ENCODE assay signal across 1 cellular context in the genomic region with DNA sequence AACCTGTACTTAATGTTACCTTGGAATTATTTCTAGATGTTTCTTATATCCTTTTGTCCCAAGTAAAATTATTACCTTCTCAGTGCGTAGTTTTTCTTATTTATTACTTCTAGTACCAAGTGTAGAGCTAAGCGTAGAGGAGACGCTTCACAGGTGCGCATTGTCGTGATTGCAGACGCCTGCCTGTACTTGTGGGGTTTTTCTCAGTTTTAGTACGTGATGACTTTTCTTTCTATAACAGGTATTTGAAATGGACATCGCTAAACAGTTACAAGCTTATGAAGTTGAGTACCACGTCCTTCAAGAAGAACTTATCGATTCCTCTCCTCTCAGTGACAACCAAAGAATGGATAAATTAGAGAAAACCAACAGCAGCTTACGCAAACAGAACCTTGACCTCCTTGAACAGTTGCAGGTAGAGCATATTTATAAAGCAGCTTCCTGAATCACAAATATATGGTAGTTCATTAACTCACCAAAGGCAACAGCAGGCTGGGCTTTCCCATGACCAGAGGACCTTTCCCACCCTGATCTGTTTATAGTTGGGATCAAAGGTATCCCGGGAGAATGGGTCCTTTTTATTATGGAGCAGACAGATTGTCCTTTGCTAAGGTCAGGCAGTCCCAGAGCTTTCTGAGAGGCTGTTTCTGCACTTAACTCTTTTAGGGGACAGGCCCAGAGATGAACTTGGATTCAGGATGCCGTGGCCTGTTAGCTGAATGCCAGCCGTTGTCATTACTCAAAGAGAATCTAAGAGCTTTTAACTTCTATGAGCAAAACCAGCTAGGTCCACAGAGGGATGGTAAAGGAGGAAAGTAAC.
TF ChIP-seq lines count a peak whose summit lies in the region.

No MANE protein-coding gene starts in this region.

TF ChIP-seq in HepG2, 621 proteins besides CTCF, POLR2A, EP300 and RAD21 (continued from another document and continues in another):
- TF ChIP-seq, protein P1, sequence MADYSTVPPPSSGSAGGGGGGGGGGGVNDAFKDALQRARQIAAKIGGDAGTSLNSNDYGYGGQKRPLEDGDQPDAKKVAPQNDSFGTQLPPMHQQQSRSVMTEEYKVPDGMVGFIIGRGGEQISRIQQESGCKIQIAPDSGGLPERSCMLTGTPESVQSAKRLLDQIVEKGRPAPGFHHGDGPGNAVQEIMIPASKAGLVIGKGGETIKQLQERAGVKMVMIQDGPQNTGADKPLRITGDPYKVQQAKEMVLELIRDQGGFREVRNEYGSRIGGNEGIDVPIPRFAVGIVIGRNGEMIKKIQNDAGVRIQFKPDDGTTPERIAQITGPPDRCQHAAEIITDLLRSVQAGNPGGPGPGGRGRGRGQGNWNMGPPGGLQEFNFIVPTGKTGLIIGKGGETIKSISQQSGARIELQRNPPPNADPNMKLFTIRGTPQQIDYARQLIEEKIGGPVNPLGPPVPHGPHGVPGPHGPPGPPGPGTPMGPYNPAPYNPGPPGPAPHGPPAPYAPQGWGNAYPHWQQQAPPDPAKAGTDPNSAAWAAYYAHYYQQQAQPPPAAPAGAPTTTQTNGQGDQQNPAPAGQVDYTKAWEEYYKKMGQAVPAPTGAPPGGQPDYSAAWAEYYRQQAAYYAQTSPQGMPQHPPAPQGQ (CRISPR knock-in tag; IDR thresholded peaks at IDR 0.05; ENCODE audit: borderline replicate concordance), result no peak
- TF ChIP-seq AGO1 (IDR thresholded peaks at IDR 0.05; ENCODE audit: low read depth, low read length, poor library complexity, severe bottlenecking), result no peak
- peak; percentile 85 for TF ChIP-seq SNAPC2 (CRISPR knock-in tag; IDR thresholded peaks at IDR 0.05)
- no peak for TF ChIP-seq SOX6 (IDR thresholded peaks at IDR 0.05)
- peak; percentile 99 for TF ChIP-seq SOX6 (CRISPR knock-in tag; IDR thresholded peaks at IDR 0.05)
- TF ChIP-seq TRIM24 (CRISPR knock-in tag; IDR thresholded peaks at IDR 0.05), result peak; percentile 64; the same call in 1 of the 2 replicates
- TF ChIP-seq ZNF232 (CRISPR knock-in tag; IDR thresholded peaks at IDR 0.05; ENCODE audit: borderline replicate concordance), result peak; percentile 27; the same call in 1 of the 2 replicates
- TF ChIP-seq, protein P2, sequence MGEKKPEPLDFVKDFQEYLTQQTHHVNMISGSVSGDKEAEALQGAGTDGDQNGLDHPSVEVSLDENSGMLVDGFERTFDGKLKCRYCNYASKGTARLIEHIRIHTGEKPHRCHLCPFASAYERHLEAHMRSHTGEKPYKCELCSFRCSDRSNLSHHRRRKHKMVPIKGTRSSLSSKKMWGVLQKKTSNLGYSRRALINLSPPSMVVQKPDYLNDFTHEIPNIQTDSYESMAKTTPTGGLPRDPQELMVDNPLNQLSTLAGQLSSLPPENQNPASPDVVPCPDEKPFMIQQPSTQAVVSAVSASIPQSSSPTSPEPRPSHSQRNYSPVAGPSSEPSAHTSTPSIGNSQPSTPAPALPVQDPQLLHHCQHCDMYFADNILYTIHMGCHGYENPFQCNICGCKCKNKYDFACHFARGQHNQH (CRISPR knock-in tag; IDR thresholded peaks at IDR 0.05), result peak; percentile 97
- no peak for TF ChIP-seq HNRNPH1 (optimal IDR thresholded peaks at IDR 0.05; ENCODE audit: low read depth, low read length)
- no peak for TF ChIP-seq ZNF354B (CRISPR knock-in tag; IDR thresholded peaks at IDR 0.05)
- TF ChIP-seq ZNF724P (CRISPR knock-in tag; IDR thresholded peaks at IDR 0.05; ENCODE audit: borderline replicate concordance), result 0 out of 2 replicates have a peak, but pooled peaks have one; percentile 32
- TF ChIP-seq ZNF33A (CRISPR knock-in tag; IDR thresholded peaks at IDR 0.05; ENCODE audit: borderline replicate concordance), result no peak
- TF ChIP-seq ZNF652 (CRISPR knock-in tag; IDR thresholded peaks at IDR 0.05; ENCODE audit: borderline replicate concordance, low read depth), result peak; percentile 95
- TF ChIP-seq ZBTB40 (IDR thresholded peaks at IDR 0.05), result no peak
- peak; percentile 44; the same call in 1 of the 2 replicates for TF ChIP-seq ZBTB40 (CRISPR knock-in tag; IDR thresholded peaks at IDR 0.05)
- peak; percentile 40 for TF ChIP-seq POLR2G (IDR thresholded peaks at IDR 0.05; ENCODE audit: low read depth, low read length)
- no peak for TF ChIP-seq SP2 (CRISPR knock-in tag; IDR thresholded peaks at IDR 0.05)
- TF ChIP-seq NFIB (CRISPR knock-in tag; IDR thresholded peaks at IDR 0.05; ENCODE audit: borderline replicate concordance), result no peak
- no peak for TF ChIP-seq KLF13 (CRISPR knock-in tag; IDR thresholded peaks at IDR 0.05)
- no peak for TF ChIP-seq ZNF549 (CRISPR knock-in tag; IDR thresholded peaks at IDR 0.05)
- TF ChIP-seq ARHGAP35 (CRISPR knock-in tag; IDR thresholded peaks at IDR 0.05; ENCODE audit: borderline replicate concordance), result no peak
- TF ChIP-seq ZNF280B (CRISPR knock-in tag; IDR thresholded peaks at IDR 0.05; ENCODE audit: borderline replicate concordance), result no peak
- TF ChIP-seq JUNB (CRISPR knock-in tag; IDR thresholded peaks at IDR 0.05; ENCODE audit: borderline replicate concordance), result peak; percentile 81; the same call in 1 of the 2 replicates
- TF ChIP-seq, protein P3, sequence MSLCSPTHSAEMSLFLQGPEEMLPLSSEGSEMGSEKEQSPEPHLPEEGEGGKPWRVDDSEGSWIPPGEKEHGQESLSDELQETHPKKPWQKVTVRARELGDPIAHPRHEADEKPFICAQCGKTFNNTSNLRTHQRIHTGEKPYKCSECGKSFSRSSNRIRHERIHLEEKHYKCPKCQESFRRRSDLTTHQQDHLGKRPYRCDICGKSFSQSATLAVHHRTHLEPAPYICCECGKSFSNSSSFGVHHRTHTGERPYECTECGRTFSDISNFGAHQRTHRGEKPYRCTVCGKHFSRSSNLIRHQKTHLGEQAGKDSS (CRISPR knock-in tag; IDR thresholded peaks at IDR 0.05; ENCODE audit: borderline replicate concordance, low read depth), result peak; percentile 55; the same call in 1 of the 2 replicates
- TF ChIP-seq ZNF7 (CRISPR knock-in tag; IDR thresholded peaks at IDR 0.05), result no peak
- TF ChIP-seq DNMT1 (CRISPR knock-in tag; IDR thresholded peaks at IDR 0.05), result no peak
- TF ChIP-seq ZNF678 (CRISPR knock-in tag; IDR thresholded peaks at IDR 0.05), result no peak
- TF ChIP-seq DPF2 (CRISPR knock-in tag; IDR thresholded peaks at IDR 0.05; ENCODE audit: borderline replicate concordance, low read depth), result peak; percentile 97
- TF ChIP-seq NRL (CRISPR knock-in tag; IDR thresholded peaks at IDR 0.05; ENCODE audit: borderline replicate concordance), result no peak
- peak; percentile 43; the same call in 1 of the 2 replicates for TF ChIP-seq MTA1 (CRISPR knock-in tag; IDR thresholded peaks at IDR 0.05; ENCODE audit: borderline replicate concordance)
- TF ChIP-seq TOPORS (CRISPR knock-in tag; IDR thresholded peaks at IDR 0.05), result no peak
- TF ChIP-seq ZNF782 (CRISPR knock-in tag; IDR thresholded peaks at IDR 0.05; ENCODE audit: borderline replicate concordance), result no peak
- TF ChIP-seq CERS6 (CRISPR knock-in tag; IDR thresholded peaks at IDR 0.05), result no peak
- TF ChIP-seq ZNF773 (CRISPR knock-in tag; IDR thresholded peaks at IDR 0.05; ENCODE audit: borderline replicate concordance), result no peak
- no peak for TF ChIP-seq TERF1 (CRISPR knock-in tag; IDR thresholded peaks at IDR 0.05)
- peak; percentile 25; the same call in 1 of the 2 replicates for TF ChIP-seq HBP1 (CRISPR knock-in tag; IDR thresholded peaks at IDR 0.05; ENCODE audit: low read depth)
- TF ChIP-seq SMARCE1 (IDR thresholded peaks at IDR 0.05; ENCODE audit: borderline replicate concordance), result no peak
- TF ChIP-seq CBFB (CRISPR knock-in tag; IDR thresholded peaks at IDR 0.05), result peak; percentile 78
- no peak for TF ChIP-seq ZFYVE20 (CRISPR knock-in tag; IDR thresholded peaks at IDR 0.05; ENCODE audit: borderline replicate concordance, low read depth)
- TF ChIP-seq MXI1 (IDR thresholded peaks at IDR 0.05; ENCODE audit: borderline replicate concordance, low read depth, low read length), result peak; percentile 39; the same call in 1 of the 3 replicates
- no peak; the same call in 1 of the 2 replicates for TF ChIP-seq ZNF749 (CRISPR knock-in tag; IDR thresholded peaks at IDR 0.05; ENCODE audit: borderline replicate concordance)
- TF ChIP-seq ZNF660 (CRISPR knock-in tag; IDR thresholded peaks at IDR 0.05; ENCODE audit: borderline replicate concordance, low read depth), result no peak
